8 cellular contexts compared by ENCODE assay signal in the genomic region with DNA sequence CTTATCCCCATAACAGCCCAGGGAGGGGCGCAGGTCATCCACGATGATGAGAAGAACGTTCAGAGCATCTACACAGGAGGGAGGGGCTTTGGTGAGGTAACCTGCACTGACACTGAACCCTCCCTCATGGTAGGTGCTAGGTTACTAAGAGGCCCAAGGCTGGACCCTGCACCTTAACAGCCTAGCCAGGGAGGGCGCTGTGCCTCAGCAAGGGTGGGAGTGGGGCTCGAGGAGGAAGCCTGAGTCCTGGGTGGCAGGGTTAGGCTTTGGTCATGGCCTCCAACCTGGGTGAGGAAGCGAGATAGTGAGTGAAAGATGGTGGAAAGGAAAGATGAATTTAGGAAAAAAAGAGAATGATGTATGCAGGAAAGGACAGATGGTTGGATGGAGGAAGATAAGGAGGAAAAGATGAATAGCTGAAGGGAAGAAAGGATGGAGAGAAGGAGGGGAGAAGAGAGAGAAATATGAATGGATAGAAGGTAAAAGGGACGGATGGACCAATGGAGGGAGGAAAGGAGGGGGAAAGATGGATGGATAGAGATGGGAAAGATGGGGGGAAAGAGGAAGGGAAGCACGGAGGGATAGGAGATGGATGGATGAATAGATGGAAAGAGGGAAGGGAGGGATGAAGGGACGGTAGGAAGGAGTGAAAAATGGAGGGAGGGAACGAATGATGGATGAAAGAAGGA. TPM values are rescaled to one million over a fixed set of nuclear protein-coding genes. Genes with fewer than 3 reads are reported as not detected.
DNase-seq lines count a peak whose midpoint lies in the region; FAIRE-seq and TF ChIP-seq lines count a peak whose summit lies in the region.

No MANE protein-coding gene starts in this region.

- H3K9me3 ChIP-seq in muscle layer of colon (ENCODE audit: low read length) = no peaks in the 10 kb centered on the region
- H3K9me3 ChIP-seq in testis = no peaks in the 10 kb centered on the region

- no peak for FAIRE-seq in H54 (lab: Jason Lieb, UNC)

- DNase-seq in GM12865 (ENCODE audit: low read depth) (peak; percentile 77), H4 (ENCODE audit: low spot score) (peak; percentile 47), NAMALWA (ENCODE audit: low spot score) (peak; percentile 83), dorsolateral prefrontal cortex (peak in 3 of 10 donors; percentile 24 to 59 (median 49)), testis (no peak), H54 (ENCODE audit: insufficient read length, low spot score) (no peak)
- DNase-seq in activated CD4-positive, alpha-beta T cell treated with anti-CD3 and anti-CD28 coated beads for 4 hours = peak; percentile 48 to 56

- peak overlapping the region in 58 of 59 donors; percentile 45 to 94 (median 85) for H3K27ac ChIP-seq in dorsolateral prefrontal cortex
- H3K27ac ChIP-seq in muscle layer of colon (ENCODE audit: low read depth, low read length) = peak overlapping the region; percentile 60
- peak overlapping the region; percentile 79 to 85 for H3K27ac ChIP-seq in testis

- peak overlapping the region; percentile 44 for H3K9ac ChIP-seq in muscle layer of colon (ENCODE audit: low read length)

- peaks cover 0 to 60% (median 5%) of the 10 kb centered on the region in 45 donors for H3K27me3 ChIP-seq in dorsolateral prefrontal cortex
- H3K27me3 ChIP-seq in muscle layer of colon (ENCODE audit: control insufficient read depth in 1 of 2, insufficient read depth in 2 of 2, low read length in 2 of 2) = no peaks in the 10 kb centered on the region
- H3K27me3 ChIP-seq in testis = no peaks in the 10 kb centered on the region

- intact Hi-C loops in dorsolateral prefrontal cortex (cut with DNase I) (no loop called here), testis (cut with DNase I; ENCODE audit: low total_unique reads) (no loop called here)

- TF ChIP-seq POLR2A in testis (IDR thresholded peaks at IDR 0.05) = no peak
- TF ChIP-seq POLR2A in H54 (IDR thresholded peaks at IDR 0.05; ENCODE audit: low read depth, low read length) = no peak

- peak overlapping the region; percentile 73 for H3K4me3 ChIP-seq in GM12865 (ENCODE audit: low read depth, low read length)
- H3K4me3 ChIP-seq in dorsolateral prefrontal cortex = peak overlapping the region; percentile 34 to 86 (median 68)
- H3K4me3 ChIP-seq in muscle layer of colon (ENCODE audit: low read depth in 1 of 2, low read length in 2 of 2) = peak overlapping the region; percentile 48 to 58
- H3K4me3 ChIP-seq in testis = peak overlapping the region; percentile 53 to 66

- H3K4me1 ChIP-seq in muscle layer of colon (ENCODE audit: insufficient read depth, low read length) = peaks cover 13% of the 10 kb centered on the region
- no peaks in the 10 kb centered on the region for H3K4me1 ChIP-seq in testis

- WGBS in testis, 2 donors = 13 to 28% methylated on average over 6 to 10 of the region's 10 CpGs

- peak; percentile 62 for TF ChIP-seq CTCF in GM12865 (IDR thresholded peaks at IDR 0.05; ENCODE audit: insufficient read depth, low read depth, low read length, missing control alignments)
- TF ChIP-seq CTCF in dorsolateral prefrontal cortex (IDR thresholded peaks at IDR 0.05 in 54 of 56, conservative IDR thresholded peaks at IDR 0.05 in 2 of 56; ENCODE audit: low read depth in 1 of 56, partially characterized antibody in 56 of 56) = peak in 7 of 56 donors; percentile 13 to 31 (median 21)
- TF ChIP-seq CTCF in testis (IDR thresholded peaks at IDR 0.05) = no peak

- peaks cover 28% of the 10 kb centered on the region for H3K36me3 ChIP-seq in muscle layer of colon (ENCODE audit: insufficient read depth, low read length)
- H3K36me3 ChIP-seq in testis (ENCODE audit: low read depth, missing control alignments) = no peaks in the 10 kb centered on the region

RNA-seq across cellular contexts. Expression of a gene that starts 0.7 kb away (rescaled TPM):
- total RNA-seq in H4 (2014; rRNA removed; shearing (Covaris generic)) = 67.1 and 75.1 TPM in 2 replicates
- total RNA-seq in dorsolateral prefrontal cortex (1,000 to 10,000 TPM in 11 of 120 experiments, 100 to 1,000 TPM in 109; 324 to 1,147 (median 848) TPM), testis (10 to 100 TPM; 30.2 to 38.4 TPM)
- polyA plus RNA-seq in testis (ENCODE audit: insufficient read depth, low read depth, low replicate concordance) = 25.3 TPM

RNA-seq across cellular contexts. Expression of a gene that starts 36.4 kb away (rescaled TPM):
- total RNA-seq in H4 (2014; rRNA removed; shearing (Covaris generic)) = 15.7 and 22.0 TPM in 2 replicates
- total RNA-seq in dorsolateral prefrontal cortex (10 to 100 TPM; 14.4 to 32.7 (median 22.3) TPM), testis (10 to 100 TPM; 10.6 to 12.0 TPM)
- 13.4 TPM for polyA plus RNA-seq in testis (ENCODE audit: insufficient read depth, low read depth, low replicate concordance)

RNA-seq across cellular contexts. Expression of a gene that starts 45.4 kb away (rescaled TPM):
- not detected in 2 replicates for total RNA-seq in H4 (2014; rRNA removed; shearing (Covaris generic))
- total RNA-seq in dorsolateral prefrontal cortex = under 1 TPM in 1 of 120 experiments, not detected in 119; 0.68 TPM
- total RNA-seq in testis = 1 to 10 TPM; 5.6 to 8.7 TPM
- 16.6 TPM for polyA plus RNA-seq in testis (ENCODE audit: insufficient read depth, low read depth, low replicate concordance)

Comparison
In these comparisons a context has a peak if more than half of its experiments do, and no peak if none do; other contexts are left out.
1. DNase-seq: peak in GM12865 (single experiment), H4 (single experiment), NAMALWA (single experiment) and activated CD4-positive, alpha-beta T cell treated with anti-CD3 and anti-CD28 coated beads for 4 hours (2 of 2); none in testis (single experiment) and H54 (single experiment).
2. Peak in every context shown above with its lines, with median percentiles within 50 percentile points of each other: H3K4me3 ChIP-seq and H3K27ac ChIP-seq.